ENCODE assay signal across 1 cellular context in the genomic region with DNA sequence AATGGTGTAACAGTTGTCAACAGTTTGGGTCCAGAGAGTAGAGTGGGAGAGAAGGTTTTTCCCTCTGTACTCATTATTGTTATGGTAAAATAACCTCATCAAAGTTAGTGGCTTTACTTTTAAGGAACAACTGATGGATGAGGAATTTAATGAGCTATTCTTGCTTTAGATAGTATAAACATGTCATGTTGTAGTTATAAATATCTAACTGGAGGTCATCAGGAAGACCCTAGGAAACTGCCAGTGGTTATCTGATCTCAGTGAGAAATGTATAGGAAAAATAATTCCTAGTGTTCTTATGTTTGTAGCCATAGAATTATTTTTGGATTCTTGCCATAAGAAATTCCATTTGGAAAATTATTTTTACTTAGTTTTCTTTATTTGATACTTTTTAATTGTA.
TF ChIP-seq lines count a peak whose summit lies in the region.

No MANE protein-coding gene starts in this region.

TF ChIP-seq in K562, 482 proteins besides CTCF, POLR2A, EP300 and RAD21:
- no peak for TF ChIP-seq HMG20B (CRISPR knock-in tag; IDR thresholded peaks at IDR 0.05)
- TF ChIP-seq ZNF311 (CRISPR knock-in tag; IDR thresholded peaks at IDR 0.05) = 0 out of 2 replicates have a peak, but pooled peaks have one; percentile 60
TF ChIP-seq in K562: peak in this region for 1.
